Comparison of ENCODE assay signal across 1 cellular context in genomic region chr7:129828989-129829676, GRCh38.
TF ChIP-seq lines count a peak whose summit lies in the region.

No MANE protein-coding gene starts in this region.

TF ChIP-seq in SK-N-SH treated with all-trans-retinoic acid at 6 μM for 48 hours, 23 proteins besides CTCF, POLR2A, EP300 and RAD21 (continued from another document):
- no peak for TF ChIP-seq CREB5 (CRISPR knock-in tag; IDR thresholded peaks at IDR 0.05; ENCODE audit: low read depth)
